In genomic region chr1:8660455-8660854, GRCh38 we compare ENCODE assay signal across 8 cellular contexts.
A peak's percentile ranks its signal among the peaks of the same experiment; 100 is the strongest.
DNase-seq lines count a peak whose midpoint lies in the region; ATAC-seq, FAIRE-seq and TF ChIP-seq lines count a peak whose summit lies in the region.

No MANE protein-coding gene starts in this region.

- H3K27ac ChIP-seq in right atrium auricular region (peak overlapping the region; percentile 67 to 85), skin epidermis (peak overlapping the region in 18 of 21 experiments; percentile 7 to 75 (median 42))

- H3K4me1 Mint-ChIP-seq in activated B cell treated with CpG ODN at 0.5 μM for 24 hours (peaks cover 26% of the 10 kb centered on the region), mesothelial cell of epicardium (peaks cover 6% of the 10 kb centered on the region)

- TF ChIP-seq CTCF in activated B cell treated with CpG ODN at 0.5 μM for 24 hours (IDR thresholded peaks at IDR 0.05) (no peak), right atrium auricular region (IDR thresholded peaks at IDR 0.05) (no peak), mesothelial cell of epicardium (IDR thresholded peaks at IDR 0.05; ENCODE audit: unreplicated experiment) (no peak)

- H3K9me3 Mint-ChIP-seq in activated B cell treated with CpG ODN at 0.5 μM for 24 hours (no peaks in the 10 kb centered on the region), mesothelial cell of epicardium (no peaks in the 10 kb centered on the region)

- CTCF ChIA-PET in activated B cell treated with CpG ODN at 0.5 μM for 24 hours (lab: Charles Lee), result interaction anchor here (0.6 to 3.5 kb wide), 4 partner anchors 11 to 209 kb away, joined by 3 to 16 read pairs (median 4); no protein-coding TSS in a partner anchor

- no peak overlapping the region for H3K4me3 ChIP-seq in right atrium auricular region
- H3K4me3 ChIP-seq in skin epidermis, result no peak overlapping the region

- POLR2A ChIA-PET in activated B cell treated with CpG ODN at 0.5 μM for 24 hours (lab: Charles Lee), result interaction anchor here (0.5 to 1.7 kb wide), 7 partner anchors 9 to 236 kb away, joined by 3 to 5 read pairs (median 3); no protein-coding TSS in a partner anchor

- intact Hi-C loops in activated B cell treated with CpG ODN at 0.5 μM for 24 hours (cut with micrococcal nuclease), result loop anchor here (1.0 to 5.0 kb wide), 2 partner anchors 31 to 42 kb away; no protein-coding TSS in a partner anchor

- no peak overlapping the region for H3K27ac Mint-ChIP-seq in activated B cell treated with CpG ODN at 0.5 μM for 24 hours
- no peak overlapping the region for H3K27ac Mint-ChIP-seq in mesothelial cell of epicardium

- H3K27me3 Mint-ChIP-seq in activated B cell treated with CpG ODN at 0.5 μM for 24 hours (no peaks in the 10 kb centered on the region), mesothelial cell of epicardium (ENCODE audit: low read depth) (no peaks in the 10 kb centered on the region)

- H3K27me3 ChIP-seq in right atrium auricular region, result no peaks in the 10 kb centered on the region

- DNase-seq in GM19239 (ENCODE audit: insufficient read length, low spot score) (no peak), activated B cell treated with CpG ODN at 0.5 μM for 24 hours (no peak), right atrium auricular region (ENCODE audit: low spot score) (peak; percentile 70), mesothelial cell of epicardium (ENCODE audit: low spot score in 2 of 2, unreplicated experiment in 2 of 2) (no peak), NCI-H1930 (lab: John Stamatoyannopoulos, UW) (no peak)
- no peak for DNase-seq in effector CD4-positive, alpha-beta T cell

- peaks cover 4% of the 10 kb centered on the region for H3K36me3 ChIP-seq in right atrium auricular region

- H3K9me3 ChIP-seq in right atrium auricular region, result no peaks in the 10 kb centered on the region

- H3K36me3 Mint-ChIP-seq in activated B cell treated with CpG ODN at 0.5 μM for 24 hours (ENCODE audit: low read depth) (peaks cover 11% of the 10 kb centered on the region), mesothelial cell of epicardium (peaks cover 15% of the 10 kb centered on the region)

- H3K4me3 Mint-ChIP-seq in activated B cell treated with CpG ODN at 0.5 μM for 24 hours (no peak overlapping the region), mesothelial cell of epicardium (no peak overlapping the region)

- ATAC-seq in activated B cell treated with CpG ODN at 0.5 μM for 24 hours (ENCODE audit: low read depth) (peak; percentile 38), HG02642 (IDR thresholded peaks at IDR 0.05; ENCODE audit: poor library complexity, unreplicated experiment) (no peak)

- peaks cover 5 to 61% of the 10 kb centered on the region in 2 donors for H3K4me1 ChIP-seq in right atrium auricular region

- FAIRE-seq in GM19239 (lab: Jason Lieb, UNC), result peak; percentile 31
